2 cellular contexts compared by ENCODE assay signal in the genomic region with DNA sequence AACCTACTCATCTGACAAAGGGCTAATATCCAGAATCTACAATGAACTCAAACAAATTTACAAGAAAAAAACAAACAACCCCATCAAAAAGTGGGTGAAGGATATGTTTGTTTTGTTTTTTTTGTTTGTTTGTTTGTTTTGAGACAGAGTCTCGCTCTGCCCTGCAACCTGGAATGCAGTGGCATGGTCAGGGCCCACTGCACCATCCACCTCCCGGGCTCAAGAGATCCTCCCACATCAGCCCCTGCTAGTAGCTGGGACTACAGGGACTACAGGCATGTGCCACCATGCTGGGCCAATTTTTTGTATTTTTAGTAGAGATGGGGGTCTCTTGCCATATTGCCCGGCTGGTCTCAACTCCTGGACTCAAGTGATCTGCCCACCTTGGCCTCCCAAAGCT. TPM values are rescaled to one million over a fixed set of nuclear protein-coding genes. Genes with fewer than 3 reads are reported as not detected.
"Had no signal": no experiment of that assay in that cellular context is flagged by ENCODE, and none has a peak within 500 bp of the region (broad histone marks: within the 10 kb centered on the region; RNA-seq: fewer than 3 reads in every experiment).

No MANE protein-coding gene starts in this region.

RNA-seq across cellular contexts. Expression of a gene that starts 44.3 kb away (rescaled TPM):
- total RNA-seq: right atrium auricular region had no signal
- polyA plus RNA-seq: naive thymus-derived CD4-positive, alpha-beta T cell had no signal
